6 cellular contexts compared by ENCODE assay signal in genomic region chr13:83702021-83702420, GRCh38.
"Had no signal": no experiment of that assay in that cellular context is flagged by ENCODE, and none has a peak within 500 bp of the region (broad histone marks: within the 10 kb centered on the region; RNA-seq: fewer than 3 reads in every experiment).

No MANE protein-coding gene starts in this region.

- H3K9me3 ChIP-seq: HAP-1 had no signal

- H3K36me3 ChIP-seq: HAP-1 had no signal

- ATAC-seq: GM23338, HCT116, K562 had no signal

- H3K4me2 ChIP-seq: GM23338 had no signal

- H2AFZ ChIP-seq: GM23338 had no signal

- H3K4me3 ChIP-seq: GM23338, HAP-1, K562 had no signal

- DNase-seq: HFFc6, IMR-90 had no signal
